ENCODE assay signal across 1 cellular context in genomic region chr19:49443366-49444099, GRCh38.
TF ChIP-seq lines count a peak whose summit lies in the region.

No MANE protein-coding gene starts in this region.

TF ChIP-seq in K562, 482 proteins besides CTCF, POLR2A, EP300 and RAD21 (continued from another document and continues in another):
- TF ChIP-seq PBX2 (CRISPR knock-in tag; IDR thresholded peaks at IDR 0.05; ENCODE audit: low read depth) = no peak
- no peak for TF ChIP-seq PBX2 (tag; conservative IDR thresholded peaks at IDR 0.05; ENCODE audit: low read depth)
- no peak for TF ChIP-seq MTF1 (CRISPR knock-in tag; IDR thresholded peaks at IDR 0.05; ENCODE audit: borderline replicate concordance)
- 0 out of 4 replicates have a peak, but pooled peaks of 1 of the 2 experiments have one; percentile 40 for TF ChIP-seq NONO (IDR thresholded peaks at IDR 0.05; ENCODE audit: low read depth in 2 of 2, low read length in 1 of 2)
- peak; percentile 78 to 80 for TF ChIP-seq MNT (conservative IDR thresholded peaks at IDR 0.05)
- TF ChIP-seq KAT8 (IDR thresholded peaks at IDR 0.05; ENCODE audit: low read depth) = no peak
- TF ChIP-seq CSDE1 (IDR thresholded peaks at IDR 0.05) = no peak
- TF ChIP-seq JUND (IDR thresholded peaks at IDR 0.05; ENCODE audit: borderline replicate concordance, low read depth, low read length) = peak; percentile 18; the same call in 1 of the 2 replicates
- no peak; the same call in 2 of the 3 replicates for TF ChIP-seq JUND (tag; IDR thresholded peaks at IDR 0.05; ENCODE audit: borderline replicate concordance, low read depth, low read length)
- TF ChIP-seq ZNF165 (CRISPR knock-in tag; IDR thresholded peaks at IDR 0.05; ENCODE audit: borderline replicate concordance) = no peak
- TF ChIP-seq ZNF316 (IDR thresholded peaks at IDR 0.05) = no peak
- no peak for TF ChIP-seq ADNP (tag; IDR thresholded peaks at IDR 0.05)
- TF ChIP-seq MECOM (CRISPR knock-in tag; IDR thresholded peaks at IDR 0.05) = no peak; the same call in 1 of the 2 replicates
- TF ChIP-seq ZNF318 (IDR thresholded peaks at IDR 0.05; ENCODE audit: borderline replicate concordance in 1 of 2, low read depth in 1 of 2) = no peak
- TF ChIP-seq ZNF592 (IDR thresholded peaks at IDR 0.05) = peak; percentile 97
- no peak for TF ChIP-seq SMAD2 (IDR thresholded peaks at IDR 0.05; ENCODE audit: low read depth, low read length)
- TF ChIP-seq ZNF445 (CRISPR knock-in tag; IDR thresholded peaks at IDR 0.05; ENCODE audit: low read depth) = no peak
- TF ChIP-seq ZKSCAN1 (IDR thresholded peaks at IDR 0.05; ENCODE audit: low read depth, low read length) = no peak
- peak; percentile 47; the same call in 1 of the 2 replicates for TF ChIP-seq PHF8 (IDR thresholded peaks at IDR 0.05; ENCODE audit: borderline replicate concordance, low read length)
- no peak for TF ChIP-seq ZBTB8A (IDR thresholded peaks at IDR 0.05; ENCODE audit: partially characterized antibody)
- TF ChIP-seq KLF13 (tag; IDR thresholded peaks at IDR 0.05; ENCODE audit: borderline replicate concordance, low read depth) = peak; percentile 51; the same call in 1 of the 2 replicates
- no peak for TF ChIP-seq CHD4 (IDR thresholded peaks at IDR 0.05; ENCODE audit: insufficient read depth, insufficient replicate concordance, low read depth, low read length, poor library complexity, severe bottlenecking)
- TF ChIP-seq FOXP4 (CRISPR knock-in tag; IDR thresholded peaks at IDR 0.05; ENCODE audit: borderline replicate concordance) = no peak
- no peak for TF ChIP-seq TSHZ1 (CRISPR knock-in tag; IDR thresholded peaks at IDR 0.05)
- no peak for TF ChIP-seq PTRF (tag; IDR thresholded peaks at IDR 0.05)
- TF ChIP-seq GATAD2B (IDR thresholded peaks at IDR 0.05; ENCODE audit: borderline replicate concordance) = no peak; the same call in 1 of the 2 replicates
- TF ChIP-seq EP400 (IDR thresholded peaks at IDR 0.05) = peak; percentile 76
- no peak; the same call in 1 of the 2 replicates for TF ChIP-seq ZNF263 (CRISPR knock-in tag; IDR thresholded peaks at IDR 0.05; ENCODE audit: borderline replicate concordance)
- TF ChIP-seq L3MBTL2 (IDR thresholded peaks at IDR 0.05) = peak; percentile 86
- TF ChIP-seq ATF4 (CRISPR knock-in tag; IDR thresholded peaks at IDR 0.05) = no peak
- TF ChIP-seq SMAD3 (CRISPR knock-in tag; conservative IDR thresholded peaks at IDR 0.05) = 0 out of 2 replicates have a peak, but pooled peaks have one; percentile 35
